ENCODE assay signal across 2 cellular contexts in the genomic region with DNA sequence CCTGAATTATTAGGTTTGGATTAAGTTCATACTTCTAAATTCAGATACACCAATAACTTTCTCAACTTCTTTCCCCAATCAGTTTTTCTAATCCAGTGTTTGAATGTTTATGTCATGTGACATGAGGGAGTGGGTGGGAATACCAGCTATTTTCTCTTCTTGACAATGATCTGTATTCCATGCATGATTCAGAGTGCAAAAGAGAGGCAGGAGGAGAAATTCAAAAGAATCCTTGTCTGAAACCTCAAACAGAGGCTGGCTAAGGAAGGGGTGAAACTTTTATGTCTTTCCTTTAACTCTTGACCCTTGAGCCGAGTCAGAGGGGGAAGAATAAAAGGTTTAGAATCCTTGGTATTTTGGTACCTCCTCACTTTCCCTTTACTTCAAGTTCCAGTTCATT.
TF ChIP-seq lines count a peak whose summit lies in the region.

No MANE protein-coding gene starts in this region.

TF ChIP-seq in IMR-90, 13 proteins besides CTCF, POLR2A, EP300 and RAD21:
- TF ChIP-seq, protein P1, sequence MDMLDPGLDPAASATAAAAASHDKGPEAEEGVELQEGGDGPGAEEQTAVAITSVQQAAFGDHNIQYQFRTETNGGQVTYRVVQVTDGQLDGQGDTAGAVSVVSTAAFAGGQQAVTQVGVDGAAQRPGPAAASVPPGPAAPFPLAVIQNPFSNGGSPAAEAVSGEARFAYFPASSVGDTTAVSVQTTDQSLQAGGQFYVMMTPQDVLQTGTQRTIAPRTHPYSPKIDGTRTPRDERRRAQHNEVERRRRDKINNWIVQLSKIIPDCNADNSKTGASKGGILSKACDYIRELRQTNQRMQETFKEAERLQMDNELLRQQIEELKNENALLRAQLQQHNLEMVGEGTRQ (IDR thresholded peaks at IDR 0.05; ENCODE audit: low read depth, low read length): peak; percentile 46; the same call in 1 of the 2 replicates
- no peak for TF ChIP-seq FOS (IDR thresholded peaks at IDR 0.05; ENCODE audit: low read depth, low read length)

TF ChIP-seq in HEK293T, 16 proteins besides CTCF, POLR2A, EP300 and RAD21 (continued from another document):
- no peak for TF ChIP-seq TARDBP (IDR thresholded peaks at IDR 0.05)
TF ChIP-seq in HEK293T: peak in this region for 0.
